In the genomic region with DNA sequence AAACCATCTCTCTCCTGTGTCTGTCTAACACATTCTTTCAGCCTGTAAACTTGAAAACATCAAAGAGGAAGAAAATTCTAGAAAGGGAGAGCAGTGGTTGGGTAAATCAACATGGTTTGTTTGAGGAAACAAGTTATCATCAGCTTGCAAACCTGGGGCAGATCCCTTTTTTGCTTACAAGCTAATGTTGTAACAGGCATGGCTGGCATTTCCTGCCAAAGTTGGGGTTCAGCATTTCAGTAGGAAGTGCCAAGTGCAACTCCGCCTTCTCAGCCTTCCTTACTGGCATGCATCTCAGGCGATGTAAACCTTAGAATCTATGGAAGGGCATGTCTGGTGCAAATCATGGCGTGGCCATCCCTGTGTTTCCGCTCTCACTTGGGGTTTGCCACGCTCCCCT, we compare ENCODE assay signal across 11 cellular contexts.
DNase-seq lines count a peak whose midpoint lies in the region; TF ChIP-seq lines count a peak whose summit lies in the region.
"Had no signal": no experiment of that assay in that cellular context is flagged by ENCODE, and none has a peak within 500 bp of the region (broad histone marks: within the 10 kb centered on the region; RNA-seq: fewer than 3 reads in every experiment).

No MANE protein-coding gene starts in this region.

- no peak for TF ChIP-seq CTCF in colonic mucosa (IDR thresholded peaks at IDR 0.05)
- no peak for TF ChIP-seq CTCF in mesothelial cell of epicardium (IDR thresholded peaks at IDR 0.05; ENCODE audit: unreplicated experiment)
- no peak for TF ChIP-seq CTCF in tibial artery (IDR thresholded peaks at IDR 0.05)

- H3K4me3 ChIP-seq in Karpas-422 (ENCODE audit: low read length) = no peak overlapping the region
- H3K4me3 ChIP-seq in colonic mucosa = no peak overlapping the region
- no peak overlapping the region for H3K4me3 ChIP-seq in tibial artery

- intact Hi-C loops in colonic mucosa (cut with DNase I) = no loop called here
- intact Hi-C loops in tibial artery (cut with DNase I; ENCODE audit: low total_unique reads) = no loop called here

- peaks cover 40% of the 10 kb centered on the region for H3K4me1 ChIP-seq in Karpas-422 (ENCODE audit: low read length)
- H3K4me1 ChIP-seq in colonic mucosa = peaks cover 29% of the 10 kb centered on the region
- H3K4me1 ChIP-seq in tibial artery = peaks cover 0 to 58% (median 45%) of the 10 kb centered on the region in 4 donors

- H3K79me2 ChIP-seq in Karpas-422 (ENCODE audit: low read length) = peaks cover 93% of the 10 kb centered on the region

- no peaks in the 10 kb centered on the region for H3K27me3 Mint-ChIP-seq in mesothelial cell of epicardium (ENCODE audit: low read depth)
- H3K27me3 Mint-ChIP-seq: activated T-helper 17 cell treated with anti-CD3 and anti-CD28 coated beads, Interleukin-2, amount 50 U/mL, for 72 hours; stimulated activated memory B cell treated with anti-CD40 and anti-IgM and Interleukin-4, amounts not matched to agents 10 μg/mL and 1 μg/mL and 100 μg/mL, for 72 hours had no signal

- peaks cover 9% of the 10 kb centered on the region for H3K9me3 Mint-ChIP-seq in mesothelial cell of epicardium
- H3K9me3 Mint-ChIP-seq: activated T-helper 17 cell treated with anti-CD3 and anti-CD28 coated beads, Interleukin-2, amount 50 U/mL, for 72 hours; neural crest cell; stimulated activated memory B cell treated with anti-CD40 and anti-IgM and Interleukin-4, amounts not matched to agents 10 μg/mL and 1 μg/mL and 100 μg/mL, for 72 hours had no signal

- H3K9ac ChIP-seq in Karpas-422 (ENCODE audit: low read length) (no peak overlapping the region), colonic mucosa (ENCODE audit: low read depth in 2 of 2, low read length in 2 of 2) (no peak overlapping the region)

- H3K27ac Mint-ChIP-seq in mesothelial cell of epicardium = peak overlapping the region; percentile 54
- H3K27ac Mint-ChIP-seq: activated T-helper 17 cell treated with anti-CD3 and anti-CD28 coated beads, Interleukin-2, amount 50 U/mL, for 72 hours; stimulated activated memory B cell treated with anti-CD40 and anti-IgM and Interleukin-4, amounts not matched to agents 10 μg/mL and 1 μg/mL and 100 μg/mL, for 72 hours had no signal

- H3K4me1 Mint-ChIP-seq in mesothelial cell of epicardium = peaks cover 46% of the 10 kb centered on the region

- peaks cover 6% of the 10 kb centered on the region; the same call in 1 of the 2 replicates for H4K20me1 ChIP-seq in Karpas-422 (ENCODE audit: insufficient read depth, low read depth, low read length)

- H3K9me3 ChIP-seq in Karpas-422 (ENCODE audit: low read length) (no peaks in the 10 kb centered on the region), colonic mucosa (no peaks in the 10 kb centered on the region), tibial artery (no peaks in the 10 kb centered on the region)

- H3K4me3 Mint-ChIP-seq in mesothelial cell of epicardium = no peak overlapping the region
- H3K4me3 Mint-ChIP-seq: activated T-helper 17 cell treated with anti-CD3 and anti-CD28 coated beads, Interleukin-2, amount 50 U/mL, for 72 hours; neural crest cell; stimulated activated memory B cell treated with anti-CD40 and anti-IgM and Interleukin-4, amounts not matched to agents 10 μg/mL and 1 μg/mL and 100 μg/mL, for 72 hours had no signal

- no peaks in the 10 kb centered on the region for H3K36me3 ChIP-seq in Karpas-422 (ENCODE audit: insufficient read depth, low read length)
- no peaks in the 10 kb centered on the region for H3K36me3 ChIP-seq in colonic mucosa
- H3K36me3 ChIP-seq in tibial artery = no peaks in the 10 kb centered on the region

- H3K36me3 Mint-ChIP-seq in mesothelial cell of epicardium = peaks cover 10% of the 10 kb centered on the region
- H3K36me3 Mint-ChIP-seq: stimulated activated memory B cell treated with anti-CD40 and anti-IgM and Interleukin-4, amounts not matched to agents 10 μg/mL and 1 μg/mL and 100 μg/mL, for 72 hours had no signal

- H2AFZ ChIP-seq in Karpas-422 (ENCODE audit: low read length) = no peak overlapping the region

- peak overlapping the region; percentile 85; the same call in 1 of the 2 replicates for H3K27ac ChIP-seq in Karpas-422 (ENCODE audit: low read length)
- H3K27ac ChIP-seq in colonic mucosa = peak overlapping the region; percentile 48
- H3K27ac ChIP-seq in tibial artery = peak overlapping the region; percentile 68 to 77

- no peaks in the 10 kb centered on the region for H3K27me3 ChIP-seq in Karpas-422 (ENCODE audit: low read length)
- no peaks in the 10 kb centered on the region for H3K27me3 ChIP-seq in colonic mucosa
- no peaks in the 10 kb centered on the region for H3K27me3 ChIP-seq in tibial artery

- no peak overlapping the region for H3K4me2 ChIP-seq in Karpas-422 (ENCODE audit: low read depth, low read length, poor library complexity, severe bottlenecking)

- H3K9me2 ChIP-seq in Karpas-422 (replicated peaks; ENCODE audit: insufficient read depth, low read length) = no peaks in the 10 kb centered on the region

- DNase-seq in Karpas-422 (no peak), colonic mucosa (no peak), mesothelial cell of epicardium (ENCODE audit: low spot score in 2 of 2, unreplicated experiment in 2 of 2) (no peak), tibial artery (peak in 1 of 2 donors; percentile 49), AG20443 (ENCODE audit: low spot score) (no peak), COR-L47 (lab: John Stamatoyannopoulos, UW) (no peak)
- no peak for DNase-seq in activated CD4-positive, alpha-beta T cell treated with anti-CD3 and anti-CD28 coated beads, Interleukin-2, amount 50 U/mL, for 1 hour
- DNase-seq: NCI-H510A treated with DMSO at 0.1 percent for 48 hours had no signal
